In genomic region chr12:71892059-71892458, GRCh38 we compare ENCODE assay signal across 24 cellular contexts. TPM values are rescaled to one million over a fixed set of nuclear protein-coding genes. Genes with fewer than 3 reads are reported as not detected.
DNase-seq lines count a peak whose midpoint lies in the region; ATAC-seq, FAIRE-seq and TF ChIP-seq lines count a peak whose summit lies in the region.
"Had no signal": no experiment of that assay in that cellular context is flagged by ENCODE, and none has a peak within 500 bp of the region (broad histone marks: within the 10 kb centered on the region; RNA-seq: fewer than 3 reads in every experiment).

No MANE protein-coding gene starts in this region.

- H3K36me3 ChIP-seq in A673 (ENCODE audit: insufficient read depth, low read length, poor library complexity, severe bottlenecking) (peaks cover 28% of the 10 kb centered on the region), esophagus squamous epithelium (peaks cover 0 to 50% (median 0%) of the 10 kb centered on the region in 3 donors), upper lobe of right lung (peaks cover 33% of the 10 kb centered on the region)

- no TSS peak for BruUV-seq in A673 (replicated peaks; lab: Mats Ljungman, UMichigan)

- no peak for TF ChIP-seq POLR2A in esophagus squamous epithelium (IDR thresholded peaks at IDR 0.05)

- FAIRE-seq in A204.1 (lab: Jason Lieb, UNC) = peak; percentile 70
- FAIRE-seq in D721Med (lab: Jason Lieb, UNC) = peak; percentile 67
- FAIRE-seq: GM19239, H54 had no signal

- H3K4me1 ChIP-seq in A673 (ENCODE audit: insufficient read depth, low read length, poor library complexity, severe bottlenecking) (peaks cover 55% of the 10 kb centered on the region), esophagus squamous epithelium (no peaks in the 10 kb centered on the region), upper lobe of right lung (no peaks in the 10 kb centered on the region)

- POLR2A ChIA-PET in A673 (lab: Charles Lee; ENCODE audit: low non-redundant PET) = interaction anchor here (0.6 kb wide), 1 partner anchor 12 kb away, joined by 3 read pairs; no protein-coding TSS in a partner anchor

- peak overlapping the region; percentile 58 for H3K4me3 ChIP-seq in A673 (ENCODE audit: low read depth, low read length, poor library complexity, severe bottlenecking)
- H3K4me3 ChIP-seq in esophagus squamous epithelium = no peak overlapping the region
- H3K4me3 ChIP-seq in upper lobe of right lung = no peak overlapping the region
- H3K4me3 ChIP-seq: BLaER1 treated with 17β-estradiol and CSF1 and Interleukin-3, amounts not matched to agents 10 nM and 100 nM; GM12878; GM23338 had no signal

- intact Hi-C loops in A673 (cut with micrococcal nuclease; ENCODE audit: unreplicated experiment) = no loop called here
- intact Hi-C loops in esophagus squamous epithelium (cut with DNase I) = no loop called here
- intact Hi-C loops in upper lobe of right lung (cut with DNase I) = no loop called here
- intact Hi-C loops in sciatic nerve (cut with DNase I) = no loop called here

- 76 to 83% methylated on average over 1 of the region's 1 CpG for WGBS in esophagus squamous epithelium, 2 donors

- H3K27me3 ChIP-seq in A673 (replicated peaks; ENCODE audit: insufficient read depth, low read depth, low read length, poor library complexity) (no peaks in the 10 kb centered on the region), esophagus squamous epithelium (no peaks in the 10 kb centered on the region), upper lobe of right lung (no peaks in the 10 kb centered on the region)
- H3K27me3 ChIP-seq: BLaER1 treated with 17β-estradiol and CSF1 and Interleukin-3, amounts not matched to agents 10 nM and 100 nM had no signal

- H3K9me3 ChIP-seq in A673 (ENCODE audit: low read depth, low read length, poor library complexity, severe bottlenecking) (no peaks in the 10 kb centered on the region), esophagus squamous epithelium (no peaks in the 10 kb centered on the region), upper lobe of right lung (no peaks in the 10 kb centered on the region)

- DNase-seq in A673 (ENCODE audit: low spot score) (peak; percentile 62), D721Med (ENCODE audit: insufficient read length, low spot score) (no peak), dermis blood vessel endothelial cell (peak; percentile 44), esophagus squamous epithelium (lab: John Stamatoyannopoulos, UW) (no peak), Kasumi-1 (lab: John Stamatoyannopoulos, UW) (no peak), upper lobe of right lung (no peak), sciatic nerve (ENCODE audit: low spot score) (no peak)
- DNase-seq: Calu3, DMS 273 treated with DMSO at 0.1 percent for 48 hours, DMS53, DND-41, EL, HCEC 1CT, KG1 had no signal

- CTCF ChIA-PET in A673 (lab: Charles Lee) = no interaction called here

- TF ChIP-seq CTCF in A673 (conservative IDR thresholded peaks at IDR 0.05; ENCODE audit: low read depth, low read length) = no peak
- TF ChIP-seq CTCF in D721Med (IDR thresholded peaks at IDR 0.05; ENCODE audit: insufficient read depth, missing control alignments) = no peak
- TF ChIP-seq CTCF in esophagus squamous epithelium (IDR thresholded peaks at IDR 0.05) = no peak
- TF ChIP-seq CTCF in upper lobe of right lung (IDR thresholded peaks at IDR 0.05) = no peak

- ATAC-seq in upper lobe of right lung (no peak), sciatic nerve (no peak)
- ATAC-seq: GM12878, GM23338 had no signal

- H3K27ac ChIP-seq in A673 (ENCODE audit: low read depth, low read length, poor library complexity, severe bottlenecking) = peak overlapping the region; percentile 88
- no peak overlapping the region for H3K27ac ChIP-seq in esophagus squamous epithelium
- H3K27ac ChIP-seq in upper lobe of right lung = no peak overlapping the region
- H3K27ac ChIP-seq: BLaER1 treated with 17β-estradiol and CSF1 and Interleukin-3, amounts not matched to agents 10 nM and 100 nM had no signal

RNA-seq across cellular contexts. Expression of gene TPH2, which starts 46.6 kb away (rescaled TPM):
- 0.82 and 0.96 TPM in 2 replicates for total RNA-seq in A673 (2021)
- total RNA-seq in dermis blood vessel endothelial cell = not detected in 2 replicates
- total RNA-seq in esophagus squamous epithelium = not detected
- total RNA-seq in upper lobe of right lung = not detected
- total RNA-seq in sciatic nerve = not detected
- total RNA-seq: A172, B cell, G401, GM12878, HT-29 had no signal

RNA-seq across cellular contexts. Expression of gene TBC1D15, which starts 52.5 kb away (rescaled TPM):
- 138 and 160 TPM in 2 replicates for total RNA-seq in A673 (2021)
- total RNA-seq in dermis blood vessel endothelial cell = 40.3 and 60.9 TPM in 2 replicates
- total RNA-seq in esophagus squamous epithelium = 10 to 100 TPM; 13.8 to 40.2 (median 16.3) TPM
- 67.1 TPM for total RNA-seq in upper lobe of right lung
- 69.1 TPM for total RNA-seq in sciatic nerve

Comparison
In these comparisons a context has a peak if more than half of its experiments do, and no peak if none do; other contexts are left out.
1. DNase-seq: peak in A673 (single experiment) and dermis blood vessel endothelial cell (single experiment); none in D721Med (single experiment), esophagus squamous epithelium (single experiment), Kasumi-1 (0 of 2), upper lobe of right lung (single experiment) and sciatic nerve (single experiment).